20 cellular contexts compared by ENCODE assay signal in the genomic region with DNA sequence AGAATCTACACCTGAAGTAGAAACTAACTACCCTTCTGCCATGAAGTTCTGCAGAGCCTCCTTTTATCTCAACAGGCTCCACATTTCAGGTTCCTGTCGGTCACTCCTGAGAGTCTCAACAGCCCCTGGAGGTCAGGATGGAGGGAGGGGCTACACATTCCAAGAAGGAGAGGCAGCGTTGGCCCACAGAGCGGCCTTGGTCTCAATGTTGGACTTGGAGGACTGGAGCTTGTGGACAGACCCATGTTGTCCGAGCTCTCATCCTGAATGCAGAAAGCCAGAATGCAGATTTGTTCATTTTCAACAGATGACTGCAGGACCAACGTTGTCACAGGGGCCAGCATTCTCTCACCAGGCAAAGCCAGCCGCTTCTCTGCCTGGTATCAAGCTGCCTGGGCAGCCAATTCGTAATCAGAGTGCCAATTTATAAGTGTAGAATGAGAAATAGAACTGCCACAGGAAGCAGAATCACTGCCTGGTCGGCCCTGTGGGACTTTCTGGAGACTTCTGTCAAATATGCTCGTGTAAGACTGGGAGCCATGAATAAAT.
A peak's percentile ranks its signal among the peaks of the same experiment; 100 is the strongest.
DNase-seq lines count a peak whose midpoint lies in the region; ATAC-seq and TF ChIP-seq lines count a peak whose summit lies in the region.
"Had no signal": no experiment of that assay in that cellular context is flagged by ENCODE, and none has a peak within 500 bp of the region (broad histone marks: within the 10 kb centered on the region; RNA-seq: fewer than 3 reads in every experiment).

No MANE protein-coding gene starts in this region.

- no peak overlapping the region for H3K4me3 ChIP-seq in body of pancreas
- H3K4me3 ChIP-seq: PC-9, SJCRH30 had no signal

- no peak for TF ChIP-seq POLR2A in body of pancreas (IDR thresholded peaks at IDR 0.05)

- no peak for ATAC-seq in sciatic nerve
- ATAC-seq in body of pancreas: no peak
- ATAC-seq in GM19035 (IDR thresholded peaks at IDR 0.05; ENCODE audit: unreplicated experiment): no peak

- H3K9me3 ChIP-seq in body of pancreas: no peaks in the 10 kb centered on the region
- H3K9me3 ChIP-seq: Caco-2, SJCRH30 had no signal

- in situ Hi-C loops in G401 (cut with HindIII; ENCODE audit: low sequenced_read_pairs): no loop called here

- no peak for TF ChIP-seq CTCF in body of pancreas (IDR thresholded peaks at IDR 0.05)

- WGBS in body of pancreas, 2 donors: 79 to 90% methylated on average over 8 to 9 of the region's 9 CpGs

- no peaks in the 10 kb centered on the region for H3K36me3 ChIP-seq in body of pancreas (replicated peaks in 1 of 2; ENCODE audit: insufficient read depth in 1 of 2, low read depth in 2 of 2)
- H3K36me3 ChIP-seq: SJCRH30 had no signal

- H3K4me1 ChIP-seq in body of pancreas: no peaks in the 10 kb centered on the region
- H3K4me1 ChIP-seq: Caco-2 had no signal

- intact Hi-C loops in sciatic nerve (cut with DNase I): no loop called here
- intact Hi-C loops in body of pancreas (cut with DNase I): no loop called here

- DNase-seq in activated effector memory CD4-positive, alpha-beta T cell treated with anti-CD3 and anti-CD28 coated beads, Interleukin-2, amount 50 U/mL, for 16 hours: peak; percentile 39
- no peak for DNase-seq in activated effector memory CD4-positive, alpha-beta T cell treated with Interleukin-2 at 50 U/mL for 16 hours
- DNase-seq in G401 (ENCODE audit: low spot score) (peak; percentile 66), globus pallidus (ENCODE audit: low spot score) (peak; percentile 20), sciatic nerve (ENCODE audit: low spot score) (peak; percentile 45), H4 (ENCODE audit: low spot score) (no peak), body of pancreas (no peak)
- DNase-seq: AML-193; Caco-2; CD4-positive, alpha-beta T cell; DMS153; Karpas-422; NCI-H1436 treated with DMSO at 0.1 percent for 48 hours; NCI-H2029 treated with DMSO at 0.1 percent for 48 hours; NCI-H2171; NCI-H526; PC-9; SJCRH30 had no signal

- H3K27ac ChIP-seq in body of pancreas: no peak overlapping the region
- H3K27ac ChIP-seq: 22Rv1, PC-9, SJCRH30 had no signal

- H3K27me3 ChIP-seq in body of pancreas: no peaks in the 10 kb centered on the region
- H3K27me3 ChIP-seq: SJCRH30 had no signal

Comparison
In these comparisons a context has a peak if more than half of its experiments do, and no peak if none do; other contexts are left out.
1. DNase-seq: peak in activated effector memory CD4-positive, alpha-beta T cell treated with anti-CD3 and anti-CD28 coated beads, Interleukin-2, amount 50 U/mL, for 16 hours (single experiment), G401 (single experiment), globus pallidus (single experiment) and sciatic nerve (single experiment); none in activated effector memory CD4-positive, alpha-beta T cell treated with Interleukin-2 at 50 U/mL for 16 hours (single experiment), H4 (single experiment) and body of pancreas (0 of 4).